ENCODE assay signal across 10 cellular contexts in the genomic region with DNA sequence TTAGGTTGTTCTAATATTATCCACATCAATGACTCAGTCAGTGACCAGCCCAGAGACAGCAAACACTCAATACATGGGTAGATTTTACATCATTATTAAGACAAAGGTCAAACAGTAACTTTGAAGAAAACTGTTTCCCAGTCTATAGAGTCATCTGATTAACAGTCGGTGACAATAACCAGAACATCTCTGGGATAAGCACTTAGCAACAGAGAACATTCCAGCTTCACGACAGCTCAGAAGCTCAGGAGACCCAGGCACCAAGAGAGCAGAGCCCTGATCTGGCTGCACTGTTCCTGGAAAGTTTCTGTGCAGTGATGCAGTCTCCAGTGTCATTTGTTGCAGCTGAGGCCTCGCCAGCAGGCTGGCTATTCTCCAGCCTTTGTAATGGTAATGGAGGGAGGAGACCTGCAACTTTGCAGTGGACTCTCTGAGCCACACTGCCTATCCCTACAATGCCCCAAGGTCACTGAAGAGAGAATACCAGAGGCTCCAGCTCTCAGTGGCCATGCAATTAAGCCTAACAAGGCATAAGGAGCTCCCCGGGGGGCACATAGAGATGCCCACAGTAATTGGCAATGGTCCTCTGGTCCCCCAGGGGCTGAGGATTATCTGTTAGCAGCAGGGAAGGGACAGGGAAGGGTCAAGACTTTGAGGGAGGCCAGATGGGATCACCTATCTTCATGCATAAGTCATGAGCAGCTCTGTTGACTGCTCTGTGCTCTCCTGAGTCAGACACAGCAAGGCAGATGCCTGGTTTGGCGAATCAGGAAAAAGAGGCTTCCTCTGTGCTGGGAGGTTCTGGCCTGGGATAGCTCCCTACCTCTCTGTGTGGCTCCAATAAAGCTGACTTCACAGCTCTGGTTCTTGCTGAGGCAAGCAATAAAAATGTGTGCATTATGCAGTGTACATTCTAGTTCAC.
A peak's percentile ranks its signal among the peaks of the same experiment; 100 is the strongest.
DNase-seq lines count a peak whose midpoint lies in the region; ATAC-seq lines count a peak whose summit lies in the region.
"Had no signal": no experiment of that assay in that cellular context is flagged by ENCODE, and none has a peak within 500 bp of the region (broad histone marks: within the 10 kb centered on the region; RNA-seq: fewer than 3 reads in every experiment).

No MANE protein-coding gene starts in this region.

- H3K27me3 Mint-ChIP-seq in stimulated activated memory B cell treated with anti-CD40 and anti-IgM and Interleukin-4, amounts not matched to agents 10 μg/mL and 1 μg/mL and 100 μg/mL, for 72 hours = no peaks in the 10 kb centered on the region

- H3K4me1 Mint-ChIP-seq in stimulated activated memory B cell treated with anti-CD40 and anti-IgM and Interleukin-4, amounts not matched to agents 10 μg/mL and 1 μg/mL and 100 μg/mL, for 72 hours = no peaks in the 10 kb centered on the region

- H3K4me3 Mint-ChIP-seq in stimulated activated memory B cell treated with anti-CD40 and anti-IgM and Interleukin-4, amounts not matched to agents 10 μg/mL and 1 μg/mL and 100 μg/mL, for 72 hours = no peak overlapping the region

- DNase-seq in NCI-H748 (lab: John Stamatoyannopoulos, UW; ENCODE audit: unreplicated experiment) (peak; percentile 21), NCI-H748 treated with DMSO at 0.1 percent for 48 hours (lab: John Stamatoyannopoulos, UW) (no peak), astrocyte of the hippocampus (ENCODE audit: low read depth, low spot score) (peak; percentile 30), iPS DF 19.7 (ENCODE audit: low read depth, low spot score) (peak; percentile 68), MV-4-11 (lab: John Stamatoyannopoulos, UW) (no peak), NCI-H2107 (lab: John Stamatoyannopoulos, UW) (no peak), GOT3 (lab: John Stamatoyannopoulos, UW) (no peak)
- DNase-seq: NCI-H2029 had no signal

- peak; percentile 27 for ATAC-seq in stimulated activated memory B cell treated with anti-CD40 and anti-IgM and Interleukin-4, amounts not matched to agents 10 μg/mL and 1 μg/mL and 100 μg/mL, for 72 hours
- ATAC-seq: sciatic nerve had no signal

- no peaks in the 10 kb centered on the region for H3K9me3 Mint-ChIP-seq in stimulated activated memory B cell treated with anti-CD40 and anti-IgM and Interleukin-4, amounts not matched to agents 10 μg/mL and 1 μg/mL and 100 μg/mL, for 72 hours

- no peak overlapping the region for H3K27ac Mint-ChIP-seq in stimulated activated memory B cell treated with anti-CD40 and anti-IgM and Interleukin-4, amounts not matched to agents 10 μg/mL and 1 μg/mL and 100 μg/mL, for 72 hours

- H3K36me3 Mint-ChIP-seq in stimulated activated memory B cell treated with anti-CD40 and anti-IgM and Interleukin-4, amounts not matched to agents 10 μg/mL and 1 μg/mL and 100 μg/mL, for 72 hours = peaks cover 31% of the 10 kb centered on the region

Comparison
In these comparisons a context has a peak if more than half of its experiments do, and no peak if none do; other contexts are left out.
1. DNase-seq: peak in NCI-H748 (single experiment), astrocyte of the hippocampus (single experiment) and iPS DF 19.7 (single experiment); none in NCI-H748 treated with DMSO at 0.1 percent for 48 hours (single experiment), MV-4-11 (single experiment), NCI-H2107 (single experiment) and GOT3 (single experiment).